In genomic region chr16:28497386-28497785, GRCh38 we compare ENCODE assay signal across 27 cellular contexts. TPM values are rescaled to one million over a fixed set of nuclear protein-coding genes. Genes with fewer than 3 reads are reported as not detected.
DNase-seq lines count a peak whose midpoint lies in the region; ATAC-seq lines count a peak whose summit lies in the region.
"Had no signal": no experiment of that assay in that cellular context is flagged by ENCODE, and none has a peak within 500 bp of the region (broad histone marks: within the 10 kb centered on the region; RNA-seq: fewer than 3 reads in every experiment).

No MANE protein-coding gene starts in this region.

- H3K4me3 Mint-ChIP-seq in stimulated activated naive CD8-positive, alpha-beta T cell treated with anti-CD3 and anti-CD28 coated beads, Interleukin-15, Interleukin-2, amounts not matched to agents 100 ng/mL and 50 ng/mL, for 24 hours = no peak overlapping the region
- no peak overlapping the region for H3K4me3 Mint-ChIP-seq in stimulated activated naive CD8-positive, alpha-beta T cell treated with anti-CD3 and anti-CD28 coated beads, Interleukin-15, amount 100 ng/mL, for 72 hours
- peak overlapping the region; percentile 21 for H3K4me3 Mint-ChIP-seq in T-helper 17 cell
- H3K4me3 Mint-ChIP-seq in naive thymus-derived CD8-positive, alpha-beta T cell = peak overlapping the region in 3 of 10 donors; percentile 22 to 36 (median 24)
- H3K4me3 Mint-ChIP-seq: T-helper 1 cell treated with Interleukin-12 subunit alpha and Interleukin-12 subunit beta and Interleukin-4 antibody, amounts not matched to agents 30 μg/mL and 1 μg/mL, for 36 hours had no signal

- H3K36me3 Mint-ChIP-seq in stimulated activated naive CD8-positive, alpha-beta T cell treated with anti-CD3 and anti-CD28 coated beads, Interleukin-15, Interleukin-2, amounts not matched to agents 100 ng/mL and 50 ng/mL, for 24 hours (ENCODE audit: low read depth) = no peaks in the 10 kb centered on the region
- H3K36me3 Mint-ChIP-seq in T-helper 17 cell (ENCODE audit: low read depth) = peaks cover 10% of the 10 kb centered on the region
- H3K36me3 Mint-ChIP-seq in naive thymus-derived CD8-positive, alpha-beta T cell = peaks cover 0 to 5% (median 0%) of the 10 kb centered on the region in 3 donors

- ATAC-seq in stimulated activated naive CD8-positive, alpha-beta T cell treated with anti-CD3 and anti-CD28 coated beads, Interleukin-15, amount 100 ng/mL, for 72 hours = no peak
- no peak for ATAC-seq in T-helper 17 cell
- no peak for ATAC-seq in naive thymus-derived CD8-positive, alpha-beta T cell
- ATAC-seq in GM18861 (IDR thresholded peaks at IDR 0.05; ENCODE audit: unreplicated experiment) = no peak
- no peak for ATAC-seq in HG02885 (IDR thresholded peaks at IDR 0.05; ENCODE audit: poor library complexity, unreplicated experiment)
- ATAC-seq in GM21619 (IDR thresholded peaks at IDR 0.05; ENCODE audit: unreplicated experiment) = no peak
- ATAC-seq: esophagus mucosa; heart left ventricle; lower lobe of right lung; stimulated activated naive CD8-positive, alpha-beta T cell treated with anti-CD3 and anti-CD28 coated beads, Interleukin-15, Interleukin-2, amounts not matched to agents 100 U/mL and 50 U/mL, for 24 hours had no signal

- peak overlapping the region; percentile 42 for H3K27ac Mint-ChIP-seq in stimulated activated naive CD8-positive, alpha-beta T cell treated with anti-CD3 and anti-CD28 coated beads, Interleukin-15, Interleukin-2, amounts not matched to agents 100 ng/mL and 50 ng/mL, for 24 hours
- H3K27ac Mint-ChIP-seq in stimulated activated naive CD8-positive, alpha-beta T cell treated with anti-CD3 and anti-CD28 coated beads, Interleukin-15, amount 100 ng/mL, for 72 hours = peak overlapping the region in 1 of 2 donors; percentile 64
- peak overlapping the region; percentile 98 for H3K27ac Mint-ChIP-seq in T-helper 17 cell
- peak overlapping the region; percentile 77 to 99 (median 98) for H3K27ac Mint-ChIP-seq in naive thymus-derived CD8-positive, alpha-beta T cell
- H3K27ac Mint-ChIP-seq: T-helper 1 cell treated with Interleukin-12 subunit alpha and Interleukin-12 subunit beta and Interleukin-4 antibody, amounts not matched to agents 30 μg/mL and 1 μg/mL, for 36 hours had no signal

- no peaks in the 10 kb centered on the region for H3K27me3 Mint-ChIP-seq in stimulated activated naive CD8-positive, alpha-beta T cell treated with anti-CD3 and anti-CD28 coated beads, Interleukin-15, Interleukin-2, amounts not matched to agents 100 ng/mL and 50 ng/mL, for 24 hours
- no peaks in the 10 kb centered on the region for H3K27me3 Mint-ChIP-seq in stimulated activated naive CD8-positive, alpha-beta T cell treated with anti-CD3 and anti-CD28 coated beads, Interleukin-15, amount 100 ng/mL, for 72 hours
- H3K27me3 Mint-ChIP-seq in T-helper 17 cell = no peaks in the 10 kb centered on the region
- H3K27me3 Mint-ChIP-seq in naive thymus-derived CD8-positive, alpha-beta T cell = no peaks in the 10 kb centered on the region
- H3K27me3 Mint-ChIP-seq: IgD-negative memory B cell had no signal

- H3K9me3 ChIP-seq in T-helper 17 cell (ENCODE audit: control insufficient read depth, low read length, poor library complexity, severe bottlenecking) = no peaks in the 10 kb centered on the region
- H3K9me3 ChIP-seq: colonic mucosa, heart left ventricle, lower lobe of right lung, uterus had no signal

- DNase-seq in stimulated activated naive CD8-positive, alpha-beta T cell treated with anti-CD3 and anti-CD28 coated beads, Interleukin-15, amount 100 ng/mL, for 72 hours = no peak
- DNase-seq in T-helper 17 cell = no peak
- no peak for DNase-seq in naive thymus-derived CD8-positive, alpha-beta T cell
- DNase-seq: activated gamma-delta T cell treated with Interleukin-2 at 50 U/mL for 16 hours; colonic mucosa; foreskin fibroblast; heart left ventricle; lower lobe of right lung; NCI-H1048; NCI-H1694; stimulated activated CD4-positive, alpha-beta T cell treated with anti-CD3 and anti-CD28 coated beads, Interleukin-15, amount 100 ng/mL, for 24 hours; stimulated activated naive CD8-positive, alpha-beta T cell treated with anti-CD3 and anti-CD28 coated beads, Interleukin-15, Interleukin-2, amounts not matched to agents 100 U/mL and 50 U/mL, for 24 hours; uterus had no signal

- no peaks in the 10 kb centered on the region for H3K9me3 Mint-ChIP-seq in stimulated activated naive CD8-positive, alpha-beta T cell treated with anti-CD3 and anti-CD28 coated beads, Interleukin-15, Interleukin-2, amounts not matched to agents 100 ng/mL and 50 ng/mL, for 24 hours
- no peaks in the 10 kb centered on the region for H3K9me3 Mint-ChIP-seq in stimulated activated naive CD8-positive, alpha-beta T cell treated with anti-CD3 and anti-CD28 coated beads, Interleukin-15, amount 100 ng/mL, for 72 hours
- no peaks in the 10 kb centered on the region for H3K9me3 Mint-ChIP-seq in naive thymus-derived CD8-positive, alpha-beta T cell
- H3K9me3 Mint-ChIP-seq: IgD-negative memory B cell; T-helper 1 cell treated with Interleukin-12 subunit alpha and Interleukin-12 subunit beta and Interleukin-4 antibody, amounts not matched to agents 30 μg/mL and 1 μg/mL, for 36 hours had no signal

- POLR2A ChIA-PET in naive thymus-derived CD8-positive, alpha-beta T cell (lab: Charles Lee) = interaction anchor here (1.6 kb wide), 1 partner anchor 56 kb away, joined by 4 read pairs; the partner anchor contains the start of gene SGF29

- peaks cover 57% of the 10 kb centered on the region for H3K4me1 Mint-ChIP-seq in stimulated activated naive CD8-positive, alpha-beta T cell treated with anti-CD3 and anti-CD28 coated beads, Interleukin-15, Interleukin-2, amounts not matched to agents 100 ng/mL and 50 ng/mL, for 24 hours (ENCODE audit: low read depth)
- peaks cover 49% of the 10 kb centered on the region for H3K4me1 Mint-ChIP-seq in stimulated activated naive CD8-positive, alpha-beta T cell treated with anti-CD3 and anti-CD28 coated beads, Interleukin-15, amount 100 ng/mL, for 72 hours
- peaks cover 38% of the 10 kb centered on the region for H3K4me1 Mint-ChIP-seq in T-helper 17 cell
- H3K4me1 Mint-ChIP-seq in naive thymus-derived CD8-positive, alpha-beta T cell = peaks cover 41 to 59% (median 52%) of the 10 kb centered on the region in 4 donors

RNA-seq across cellular contexts. Expression of gene APOBR, which starts 2.9 kb away (rescaled TPM):
- 10 to 100 TPM; 12.6 to 13.6 TPM for total RNA-seq in T-helper 17 cell
- total RNA-seq in naive thymus-derived CD8-positive, alpha-beta T cell = 1 to 10 TPM; 7.6 to 9.0 TPM
- 1 to 10 TPM in 1 of 3 donors, under 1 TPM in 2; 0.38 to 1.1 (median 0.76) TPM for polyA plus RNA-seq in naive thymus-derived CD8-positive, alpha-beta T cell
- total RNA-seq: H4 had no signal
- polyA plus RNA-seq: neural cell had no signal

RNA-seq across cellular contexts. Expression of gene CLN3, which starts 5.5 kb away (rescaled TPM):
- 10 to 100 TPM; 44.6 to 57.1 TPM for total RNA-seq in T-helper 17 cell
- 10 to 100 TPM; 71.0 to 79.6 TPM for total RNA-seq in naive thymus-derived CD8-positive, alpha-beta T cell
- polyA plus RNA-seq in naive thymus-derived CD8-positive, alpha-beta T cell = 10 to 100 TPM; 16.2 to 27.2 (median 17.2) TPM

RNA-seq across cellular contexts. Expression of gene IL27, which starts 9.2 kb away (rescaled TPM):
- total RNA-seq in T-helper 17 cell = not detected
- total RNA-seq in naive thymus-derived CD8-positive, alpha-beta T cell = not detected
- not detected for polyA plus RNA-seq in naive thymus-derived CD8-positive, alpha-beta T cell
- total RNA-seq: colonic mucosa, esophagus mucosa, H4, kidney epithelial cell, mononuclear cell, NCI-H460, OCI-LY7, posterior vena cava, uterus had no signal
- polyA plus RNA-seq: IgD-negative memory B cell, neural cell had no signal

RNA-seq across cellular contexts. Expression of gene NPIPB7, which starts 25.2 kb away (rescaled TPM):
- total RNA-seq in T-helper 17 cell = not detected
- total RNA-seq in naive thymus-derived CD8-positive, alpha-beta T cell = under 1 TPM; 0.68 to 0.69 TPM
- polyA plus RNA-seq in naive thymus-derived CD8-positive, alpha-beta T cell = under 1 TPM in 1 of 3 donors, not detected in 2; 0.27 TPM
- total RNA-seq: esophagus mucosa, H4, heart left ventricle, kidney epithelial cell, mononuclear cell, NCI-H460, posterior vena cava had no signal

RNA-seq across cellular contexts. Expression of gene NUPR1, which starts 41.4 kb away (rescaled TPM):
- total RNA-seq in T-helper 17 cell = under 1 TPM; 0.07 to 0.13 TPM
- under 1 TPM in 1 of 2 experiments, not detected in 1; 0.05 TPM for total RNA-seq in naive thymus-derived CD8-positive, alpha-beta T cell
- not detected for polyA plus RNA-seq in naive thymus-derived CD8-positive, alpha-beta T cell
- total RNA-seq: OCI-LY7 had no signal
- polyA plus RNA-seq: IgD-negative memory B cell, neural cell had no signal
